Comparison of ENCODE assay signal across 26 cellular contexts in the genomic region with DNA sequence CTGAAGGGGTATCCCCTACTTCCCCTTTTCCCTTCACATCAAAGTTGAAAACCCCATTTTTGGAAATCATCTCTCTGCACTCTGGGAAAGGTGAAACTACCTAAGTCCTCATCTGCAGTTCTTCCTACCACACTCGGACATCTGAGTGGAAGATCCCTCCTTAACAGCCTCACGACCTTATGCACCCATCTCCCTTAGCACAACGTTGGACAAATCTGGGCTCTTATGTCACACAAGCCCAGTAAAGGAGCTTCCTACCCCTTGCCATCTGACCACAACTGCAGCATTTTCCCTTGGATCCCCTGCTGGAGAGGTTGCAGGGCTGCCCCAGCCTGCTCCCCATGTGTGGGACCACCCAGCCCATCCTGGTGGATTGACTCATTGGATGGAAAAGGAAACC.
"Had no signal": no experiment of that assay in that cellular context is flagged by ENCODE, and none has a peak within 500 bp of the region (broad histone marks: within the 10 kb centered on the region; RNA-seq: fewer than 3 reads in every experiment).

No MANE protein-coding gene starts in this region.

- H3K36me3 Mint-ChIP-seq: mesothelial cell of epicardium; stimulated activated memory B cell treated with anti-CD40 and anti-IgM and Interleukin-4, amounts not matched to agents 10 μg/mL and 1 μg/mL and 100 μg/mL, for 72 hours had no signal

- DNase-seq: cerebellar nuclear complex; cortex of kidney; effector memory CD8-positive, alpha-beta T cell; erythroblast; esophagus squamous epithelium; foreskin melanocyte; glutamatergic neuron; hypothalamus; immature natural killer cell; kidney glomerular epithelial cell; mesenchymal stem cell; naive thymus-derived CD4-positive, alpha-beta T cell; nephron progenitor cell; nucleus accumbens; pancreas; retina; stimulated activated CD4-positive, alpha-beta T cell treated with anti-CD3 and anti-CD28 coated beads, Interleukin-2, amount 100 ng/mL, for 24 hours; stimulated activated CD4-positive, alpha-beta T cell treated with anti-CD3 and anti-CD28 coated beads, Interleukin-4, amount 100 ng/mL, for 24 hours; stimulated activated naive CD8-positive, alpha-beta T cell treated with anti-CD3 and anti-CD28 coated beads, Interleukin-15, Interleukin-2, amounts not matched to agents 100 U/mL and 50 U/mL, for 24 hours; upper lobe of right lung; uterus had no signal

- H3K27ac ChIP-seq: pancreas, thoracic aorta, tibial nerve, upper lobe of right lung, uterus had no signal

- H3K4me3 Mint-ChIP-seq: effector memory CD8-positive, alpha-beta T cell; immature natural killer cell; mesothelial cell of epicardium; naive thymus-derived CD4-positive, alpha-beta T cell; nephron progenitor cell; stimulated activated memory B cell treated with anti-CD40 and anti-IgM and Interleukin-4, amounts not matched to agents 10 μg/mL and 1 μg/mL and 100 μg/mL, for 72 hours had no signal

- H3K9me3 ChIP-seq: esophagus squamous epithelium, pancreas, thoracic aorta, tibial nerve, upper lobe of right lung, uterus had no signal

- H3K27me3 ChIP-seq: esophagus squamous epithelium, pancreas, tibial nerve, upper lobe of right lung, uterus had no signal

- H3K4me3 ChIP-seq: esophagus squamous epithelium, pancreas, thoracic aorta, tibial nerve, upper lobe of right lung, uterus had no signal

- H3K4me1 ChIP-seq: pancreas, tibial nerve, upper lobe of right lung, uterus had no signal

- H3K4me1 Mint-ChIP-seq: immature natural killer cell had no signal

- ATAC-seq: effector memory CD8-positive, alpha-beta T cell; naive thymus-derived CD4-positive, alpha-beta T cell; pancreas; sciatic nerve; stimulated activated memory B cell treated with anti-CD40 and anti-IgM and Interleukin-4, amounts not matched to agents 10 μg/mL and 1 μg/mL and 100 μg/mL, for 72 hours; stimulated activated naive CD8-positive, alpha-beta T cell treated with anti-CD3 and anti-CD28 coated beads, Interleukin-15, Interleukin-2, amounts not matched to agents 100 U/mL and 50 U/mL, for 24 hours; upper lobe of right lung had no signal

- H3K36me3 ChIP-seq: pancreas, thoracic aorta, uterus had no signal

- H3K9me3 Mint-ChIP-seq: effector memory CD8-positive, alpha-beta T cell; immature natural killer cell; mesothelial cell of epicardium; stimulated activated memory B cell treated with anti-CD40 and anti-IgM and Interleukin-4, amounts not matched to agents 10 μg/mL and 1 μg/mL and 100 μg/mL, for 72 hours had no signal

- H3K27ac Mint-ChIP-seq: effector memory CD8-positive, alpha-beta T cell; mesothelial cell of epicardium; naive thymus-derived CD4-positive, alpha-beta T cell; nephron progenitor cell; stimulated activated memory B cell treated with anti-CD40 and anti-IgM and Interleukin-4, amounts not matched to agents 10 μg/mL and 1 μg/mL and 100 μg/mL, for 72 hours had no signal

- H3K27me3 Mint-ChIP-seq: effector memory CD8-positive, alpha-beta T cell; naive thymus-derived CD4-positive, alpha-beta T cell had no signal
